In the genomic region with DNA sequence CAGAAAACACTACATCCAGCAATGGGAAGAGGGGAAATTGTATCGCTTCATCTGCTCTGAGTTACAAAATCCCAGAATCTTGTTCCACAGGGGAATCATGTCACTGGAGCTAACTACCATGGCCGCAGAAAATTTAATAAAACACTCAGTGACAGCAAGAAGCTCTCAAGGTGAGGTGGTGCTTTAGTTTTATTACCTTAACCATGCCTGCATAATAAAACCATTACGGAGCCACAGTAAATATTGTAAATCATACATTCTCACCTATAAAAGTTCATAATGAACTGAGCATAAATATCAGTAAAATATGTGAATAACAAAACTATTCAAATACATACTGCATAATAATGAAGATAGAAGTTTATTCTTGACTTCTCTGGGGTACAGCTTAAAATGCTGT, we compare ENCODE assay signal across 21 cellular contexts.
DNase-seq lines count a peak whose midpoint lies in the region; ATAC-seq, FAIRE-seq and TF ChIP-seq lines count a peak whose summit lies in the region.
"Had no signal": no experiment of that assay in that cellular context is flagged by ENCODE, and none has a peak within 500 bp of the region (broad histone marks: within the 10 kb centered on the region; RNA-seq: fewer than 3 reads in every experiment).

No MANE protein-coding gene starts in this region.

- no peaks in the 10 kb centered on the region for H3K9me2 ChIP-seq in HCT116 (ENCODE audit: insufficient read depth)

- no peak for TF ChIP-seq RAD21 in HCT116 (IDR thresholded peaks at IDR 0.05; ENCODE audit: low read depth)

- 30 to 73% (median 52%) methylated on average over 3 of the region's 3 CpGs for WGBS in small intestine, 3 donors

- no peaks in the 10 kb centered on the region for H3K36me3 Mint-ChIP-seq in HFFc6 (ENCODE audit: low read depth)
- H3K36me3 Mint-ChIP-seq: CD4-positive, CD25-positive, alpha-beta regulatory T cell; CD8-positive, alpha-beta T cell had no signal

- TF ChIP-seq CTCF in HCT116 (IDR thresholded peaks at IDR 0.05 in 2 of 3, conservative IDR thresholded peaks at IDR 0.05 in 1 of 3; ENCODE audit: borderline replicate concordance in 1 of 3, insufficient read depth in 1 of 3, low read depth in 2 of 3, low read length in 2 of 3): no peak
- no peak for TF ChIP-seq CTCF in HFFc6 (IDR thresholded peaks at IDR 0.05)

- no peaks in the 10 kb centered on the region for H3K27me3 Mint-ChIP-seq in HFFc6 (ENCODE audit: insufficient read depth)
- H3K27me3 Mint-ChIP-seq: CD4-positive, CD25-positive, alpha-beta regulatory T cell had no signal

- H3K4me1 Mint-ChIP-seq in HFFc6 (ENCODE audit: low read depth): no peaks in the 10 kb centered on the region
- H3K4me1 Mint-ChIP-seq: CD4-positive, CD25-positive, alpha-beta regulatory T cell had no signal

- H3K4me3 ChIP-seq in HCT116 (replicated peaks in 1 of 2; ENCODE audit: low read depth in 1 of 2, low read length in 2 of 2) (no peak overlapping the region), small intestine (ENCODE audit: low read depth in 1 of 2, low read length in 2 of 2) (no peak overlapping the region)
- H3K4me3 ChIP-seq: A549, HAP-1 had no signal

- POLR2A ChIA-PET in HCT116 (lab: Charles Lee): no interaction called here

- H3K27ac Mint-ChIP-seq in HFFc6: no peak overlapping the region
- H3K27ac Mint-ChIP-seq: CD4-positive, CD25-positive, alpha-beta regulatory T cell; CD8-positive, alpha-beta T cell had no signal

- H3K9ac ChIP-seq in HCT116 (ENCODE audit: low read length): no peak overlapping the region

- H3K4me1 ChIP-seq in HCT116 (ENCODE audit: control insufficient read depth in 1 of 2, insufficient read depth in 2 of 2, low read length in 2 of 2): no peaks in the 10 kb centered on the region
- H3K4me1 ChIP-seq in small intestine (ENCODE audit: control insufficient read depth in 2 of 2, insufficient read depth in 1 of 2, low read depth in 1 of 2, low read length in 1 of 2): peaks cover 0 to 3% of the 10 kb centered on the region in 2 donors
- H3K4me1 ChIP-seq: A549, Caco-2, HAP-1 had no signal

- no peak for DNase-seq in HCT116 (ENCODE audit: low read depth, low spot score)
- DNase-seq in left colon: no peak
- DNase-seq in small intestine: peak; percentile 48
- no peak for DNase-seq in anterior cingulate cortex (lab: John Stamatoyannopoulos, UW)
- no peak for DNase-seq in GM19240 (ENCODE audit: insufficient read length, low spot score)
- no peak for DNase-seq in HFFc6
- DNase-seq: 8988T; ACHN; C1 segment of cervical spinal cord; Caco-2; CD4-positive, CD25-positive, alpha-beta regulatory T cell; CD8-positive, alpha-beta T cell; DMS153; DND-41; GOT3 had no signal

- H3K27ac ChIP-seq in HCT116 (ENCODE audit: low read depth, low read length): no peak overlapping the region
- no peak overlapping the region for H3K27ac ChIP-seq in small intestine (ENCODE audit: low read depth in 1 of 2, low read length in 1 of 2)
- H3K27ac ChIP-seq: A549 had no signal

- TF ChIP-seq POLR2A in HCT116 (IDR thresholded peaks at IDR 0.05; ENCODE audit: borderline replicate concordance, extremely low read depth, insufficient read depth, insufficient read length): no peak

- H3K27me3 ChIP-seq in HCT116 (ENCODE audit: insufficient read depth, low read length) (no peaks in the 10 kb centered on the region), small intestine (ENCODE audit: control insufficient read depth in 2 of 2, insufficient read depth in 2 of 2, low read length in 2 of 2) (no peaks in the 10 kb centered on the region)

- CTCF ChIA-PET in HCT116 (lab: Charles Lee): no interaction called here

- ATAC-seq in HCT116 (no peak), left colon (peak; percentile 97)
- ATAC-seq: A549; CD8-positive, alpha-beta T cell had no signal

- intact Hi-C loops in HCT116 (cut with micrococcal nuclease) (no loop called here), left colon (cut with DNase I, micrococcal nuclease) (no loop called here)

- FAIRE-seq in colon (lab: Jason Lieb, UNC) (peak; percentile 10), small intestine (lab: Jason Lieb, UNC) (no peak)
- FAIRE-seq: A549, G401.6, GM12892, H54 had no signal

- H3K9me3 ChIP-seq in HCT116 (ENCODE audit: control insufficient read depth in 1 of 2, insufficient read depth in 1 of 2, low read depth in 1 of 2, low read length in 2 of 2) (no peaks in the 10 kb centered on the region), small intestine (ENCODE audit: control insufficient read depth, low read depth) (no peaks in the 10 kb centered on the region)
- H3K9me3 ChIP-seq: A549, Caco-2, HAP-1 had no signal

- no peaks in the 10 kb centered on the region for H3K79me2 ChIP-seq in HCT116 (ENCODE audit: insufficient read depth, low read length)

- H3K36me3 ChIP-seq in HCT116 (ENCODE audit: control insufficient read depth in 1 of 2, insufficient read depth in 2 of 2, low read length in 2 of 2) (no peaks in the 10 kb centered on the region), small intestine (ENCODE audit: control insufficient read depth in 2 of 2, insufficient read depth in 2 of 2, low read length in 2 of 2) (no peaks in the 10 kb centered on the region)
- H3K36me3 ChIP-seq: HAP-1 had no signal

- no peaks in the 10 kb centered on the region for H4K20me1 ChIP-seq in HCT116 (ENCODE audit: insufficient read depth)

- peak overlapping the region; percentile 22 for H2AFZ ChIP-seq in HCT116 (ENCODE audit: low read depth, low read length, poor library complexity, severe bottlenecking)

- H3K4me2 ChIP-seq in HCT116 (ENCODE audit: low read length): no peak overlapping the region
- H3K4me2 ChIP-seq: A549 had no signal

- peaks cover 17% of the 10 kb centered on the region for H3K9me3 Mint-ChIP-seq in HFFc6

- RAD21 ChIA-PET in HCT116 (lab: Charles Lee; ENCODE audit: low non-redundant PET in 1 of 2, low total read pairs in 2 of 2, uncharacterized antibody in 2 of 2, unreplicated experiment in 2 of 2): no interaction called here

- no TSS peak for BruUV-seq in HCT116 (replicated peaks; lab: Mats Ljungman, UMichigan)

- no peak overlapping the region for H3K4me3 Mint-ChIP-seq in HFFc6
- H3K4me3 Mint-ChIP-seq: CD4-positive, CD25-positive, alpha-beta regulatory T cell; CD8-positive, alpha-beta T cell had no signal

TF ChIP-seq in HCT116, 20 proteins besides CTCF, POLR2A, EP300 and RAD21:
- TF ChIP-seq CBX3 (IDR thresholded peaks at IDR 0.05; ENCODE audit: low read depth): no peak
- no peak for TF ChIP-seq SIN3A (IDR thresholded peaks at IDR 0.05; ENCODE audit: low read depth)
- TF ChIP-seq EGR1 (IDR thresholded peaks at IDR 0.05; ENCODE audit: low read depth): no peak
- no peak for TF ChIP-seq JUND (IDR thresholded peaks at IDR 0.05)
- TF ChIP-seq ELF1 (IDR thresholded peaks at IDR 0.05; ENCODE audit: borderline replicate concordance, low read depth): no peak
- TF ChIP-seq, protein P1, sequence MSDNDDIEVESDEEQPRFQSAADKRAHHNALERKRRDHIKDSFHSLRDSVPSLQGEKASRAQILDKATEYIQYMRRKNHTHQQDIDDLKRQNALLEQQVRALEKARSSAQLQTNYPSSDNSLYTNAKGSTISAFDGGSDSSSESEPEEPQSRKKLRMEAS (IDR thresholded peaks at IDR 0.05): no peak
- TF ChIP-seq ZNF274 (IDR thresholded peaks at IDR 0.05; ENCODE audit: low read depth, low read length): no peak
- TF ChIP-seq, protein P2, sequence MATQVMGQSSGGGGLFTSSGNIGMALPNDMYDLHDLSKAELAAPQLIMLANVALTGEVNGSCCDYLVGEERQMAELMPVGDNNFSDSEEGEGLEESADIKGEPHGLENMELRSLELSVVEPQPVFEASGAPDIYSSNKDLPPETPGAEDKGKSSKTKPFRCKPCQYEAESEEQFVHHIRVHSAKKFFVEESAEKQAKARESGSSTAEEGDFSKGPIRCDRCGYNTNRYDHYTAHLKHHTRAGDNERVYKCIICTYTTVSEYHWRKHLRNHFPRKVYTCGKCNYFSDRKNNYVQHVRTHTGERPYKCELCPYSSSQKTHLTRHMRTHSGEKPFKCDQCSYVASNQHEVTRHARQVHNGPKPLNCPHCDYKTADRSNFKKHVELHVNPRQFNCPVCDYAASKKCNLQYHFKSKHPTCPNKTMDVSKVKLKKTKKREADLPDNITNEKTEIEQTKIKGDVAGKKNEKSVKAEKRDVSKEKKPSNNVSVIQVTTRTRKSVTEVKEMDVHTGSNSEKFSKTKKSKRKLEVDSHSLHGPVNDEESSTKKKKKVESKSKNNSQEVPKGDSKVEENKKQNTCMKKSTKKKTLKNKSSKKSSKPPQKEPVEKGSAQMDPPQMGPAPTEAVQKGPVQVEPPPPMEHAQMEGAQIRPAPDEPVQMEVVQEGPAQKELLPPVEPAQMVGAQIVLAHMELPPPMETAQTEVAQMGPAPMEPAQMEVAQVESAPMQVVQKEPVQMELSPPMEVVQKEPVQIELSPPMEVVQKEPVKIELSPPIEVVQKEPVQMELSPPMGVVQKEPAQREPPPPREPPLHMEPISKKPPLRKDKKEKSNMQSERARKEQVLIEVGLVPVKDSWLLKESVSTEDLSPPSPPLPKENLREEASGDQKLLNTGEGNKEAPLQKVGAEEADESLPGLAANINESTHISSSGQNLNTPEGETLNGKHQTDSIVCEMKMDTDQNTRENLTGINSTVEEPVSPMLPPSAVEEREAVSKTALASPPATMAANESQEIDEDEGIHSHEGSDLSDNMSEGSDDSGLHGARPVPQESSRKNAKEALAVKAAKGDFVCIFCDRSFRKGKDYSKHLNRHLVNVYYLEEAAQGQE (IDR thresholded peaks at IDR 0.05; ENCODE audit: low read depth): no peak
- no peak for TF ChIP-seq SRF (IDR thresholded peaks at IDR 0.05; ENCODE audit: low read depth)
- TF ChIP-seq CEBPB (IDR thresholded peaks at IDR 0.05; ENCODE audit: low read depth): no peak
- no peak for TF ChIP-seq EZH2phosphoT487 (IDR thresholded peaks at IDR 0.05; ENCODE audit: borderline replicate concordance)
- no peak for TF ChIP-seq POLR2AphosphoS5 (IDR thresholded peaks at IDR 0.05; ENCODE audit: low read depth, low read length)
